ENCODE assay signal across 15 cellular contexts in genomic region chr7:8120390-8121058, GRCh38.
"Had no signal": no experiment of that assay in that cellular context is flagged by ENCODE, and none has a peak within 500 bp of the region (broad histone marks: within the 10 kb centered on the region; RNA-seq: fewer than 3 reads in every experiment).

No MANE protein-coding gene starts in this region.

- H3K9me3 ChIP-seq: adrenal gland, gastroesophageal sphincter, heart right ventricle, lower lobe of right lung, thyroid gland had no signal

- H3K36me3 ChIP-seq: adrenal gland, gastroesophageal sphincter, thyroid gland had no signal

- H3K27me3 ChIP-seq: adrenal gland, gastroesophageal sphincter, heart right ventricle, thyroid gland had no signal

- H3K9me3 Mint-ChIP-seq: nephron progenitor cell had no signal

- DNase-seq: activated CD4-positive, alpha-beta T cell treated with anti-CD3 and anti-CD28 coated beads for 4 hours; activated naive CD4-positive, alpha-beta T cell treated with anti-CD3 and anti-CD28 coated beads, Interleukin-2, amount 10 ng/mL, durations not matched to agents 7 days and 5 days; adrenal gland; cortex of kidney; heart right ventricle; left cardiac atrium; lower lobe of right lung; nephron progenitor cell; stimulated activated CD4-positive, alpha-beta T cell treated with anti-CD3 and anti-CD28 coated beads, Interleukin-1b, Interleukin-23, amount 100 ng/mL, for 48 hours; T-helper 2 cell; thyroid gland had no signal

- H3K4me1 Mint-ChIP-seq: nephron progenitor cell had no signal

- H3K27me3 Mint-ChIP-seq: stimulated activated memory B cell treated with anti-CD40 and anti-IgM and Interleukin-4, amounts not matched to agents 10 μg/mL and 1 μg/mL and 100 μg/mL, for 72 hours had no signal

- H3K4me1 ChIP-seq: adrenal gland, gastroesophageal sphincter, thyroid gland had no signal

- H3K4me3 ChIP-seq: adrenal gland, gastroesophageal sphincter, heart right ventricle, lower lobe of right lung, thyroid gland had no signal

- H3K4me3 Mint-ChIP-seq: activated naive CD4-positive, alpha-beta T cell treated with anti-CD3 and anti-CD28 coated beads, Interleukin-2, amount 10 ng/mL, durations not matched to agents 7 days and 5 days; nephron progenitor cell; stimulated activated memory B cell treated with anti-CD40 and anti-IgM and Interleukin-4, amounts not matched to agents 10 μg/mL and 1 μg/mL and 100 μg/mL, for 72 hours; WTC11 had no signal

- H3K27ac Mint-ChIP-seq: activated naive CD4-positive, alpha-beta T cell treated with anti-CD3 and anti-CD28 coated beads, Interleukin-2, amount 10 ng/mL, durations not matched to agents 7 days and 5 days; nephron progenitor cell; stimulated activated memory B cell treated with anti-CD40 and anti-IgM and Interleukin-4, amounts not matched to agents 10 μg/mL and 1 μg/mL and 100 μg/mL, for 72 hours; WTC11 had no signal

- H3K27ac ChIP-seq: adrenal gland, epithelial cell of prostate, gastroesophageal sphincter, lower lobe of right lung, thyroid gland had no signal

- ATAC-seq: gastroesophageal sphincter; lower lobe of right lung; stimulated activated memory B cell treated with anti-CD40 and anti-IgM and Interleukin-4, amounts not matched to agents 10 μg/mL and 1 μg/mL and 100 μg/mL, for 72 hours; WTC11 had no signal
